ENCODE assay signal across 34 cellular contexts in genomic region chr9:97875111-97875510, GRCh38. TPM values are rescaled to one million over a fixed set of nuclear protein-coding genes. Genes with fewer than 3 reads are reported as not detected.
"Had no signal": no experiment of that assay in that cellular context is flagged by ENCODE, and none has a peak within 500 bp of the region (broad histone marks: within the 10 kb centered on the region; RNA-seq: fewer than 3 reads in every experiment).

No MANE protein-coding gene starts in this region.

- ATAC-seq: activated CD4-positive, alpha-beta T cell treated with anti-CD3 and anti-CD28 coated beads for 36 hours; activated CD4-positive, CD25-positive, alpha-beta regulatory T cell treated with anti-CD3 and anti-CD28 coated beads, Interleukin-2, amount 50 U/mL, for 24 hours; activated CD8-positive, alpha-beta memory T cell treated with anti-CD3 and anti-CD28 coated beads, Interleukin-2, amount 10 ng/mL, durations not matched to agents 7 days and 5 days; activated T-cell treated with anti-CD3 and anti-CD28 coated beads, Interleukin-2, amount 50 U/mL, for 72 hours; activated T-helper 17 cell treated with anti-CD3 and anti-CD28 coated beads, Interleukin-2, amount 50 U/mL, for 72 hours had no signal

- H3K4me3 ChIP-seq: cardiac muscle cell, MG63, Peyer's patch had no signal

- H3K36me3 Mint-ChIP-seq: activated CD8-positive, alpha-beta memory T cell treated with anti-CD3 and anti-CD28 coated beads, Interleukin-2, amount 10 ng/mL, durations not matched to agents 7 days and 5 days; activated naive CD8-positive, alpha-beta T cell treated with anti-CD3 and anti-CD28 coated beads for 36 hours had no signal

- H3K9me3 ChIP-seq: MG63, Peyer's patch had no signal

- H3K27ac ChIP-seq: brain microvascular endothelial cell, cardiac muscle cell, Peyer's patch had no signal

- H3K9me3 Mint-ChIP-seq: activated CD4-positive, alpha-beta memory T cell treated with anti-CD3 and anti-CD28 coated beads, Interleukin-2, amount 10 ng/mL, durations not matched to agents 7 days and 5 days; activated naive CD8-positive, alpha-beta T cell treated with anti-CD3 and anti-CD28 coated beads for 36 hours; activated T-helper 17 cell treated with anti-CD3 and anti-CD28 coated beads, Interleukin-2, amount 50 U/mL, for 72 hours; central memory CD8-positive, alpha-beta T cell had no signal

- H3K27me3 ChIP-seq: brain microvascular endothelial cell, MG63, Peyer's patch had no signal

- H3K36me3 ChIP-seq: brain microvascular endothelial cell, cardiac muscle cell, MG63, Peyer's patch had no signal

- DNase-seq: activated CD4-positive, alpha-beta memory T cell treated with anti-CD3 and anti-CD28 coated beads, Interleukin-2, amount 10 ng/mL, durations not matched to agents 7 days and 5 days; activated CD4-positive, alpha-beta T cell treated with anti-CD3 and anti-CD28 coated beads for 36 hours; activated CD8-positive, alpha-beta memory T cell treated with anti-CD3 and anti-CD28 coated beads for 24 hours; activated CD8-positive, alpha-beta memory T cell treated with anti-CD3 and anti-CD28 coated beads, Interleukin-2, amount 10 ng/mL, durations not matched to agents 7 days and 5 days; activated CD8-positive, alpha-beta memory T cell treated with anti-CD3 and anti-CD28 coated beads, Interleukin-2, amount 50 U/mL, for 48 hours; activated effector memory CD4-positive, alpha-beta T cell treated with anti-CD3 and anti-CD28 coated beads, Interleukin-2, amount 50 U/mL, for 16 hours; activated naive CD4-positive, alpha-beta T cell; activated naive CD4-positive, alpha-beta T cell treated with anti-CD3 and anti-CD28 coated beads, Interleukin-2, amount 50 U/mL, for 16 hours; activated naive CD8-positive, alpha-beta T cell treated with anti-CD3 and anti-CD28 coated beads for 36 hours; activated T-cell treated with anti-CD3 and anti-CD28 coated beads, Interleukin-2, amount 50 U/mL, for 72 hours; amniotic stem cell; aorta; brain microvascular endothelial cell; Karpas-422; KBM-7; MV-4-11; NCI-H1092; NCI-H1436 treated with DMSO at 0.1 percent for 48 hours; NCI-H1694 treated with DMSO at 0.1 percent for 48 hours; NCI-H2029; NCI-H345; NCI-H524 treated with DMSO at 0.1 percent for 48 hours; Peyer's patch; Right ventricle myocardium superior; RPMI8226; SW 1271; T-helper 1 cell; T1000 had no signal

- H3K4me1 ChIP-seq: Peyer's patch had no signal

- H3K27me3 Mint-ChIP-seq: activated T-helper 17 cell treated with anti-CD3 and anti-CD28 coated beads, Interleukin-2, amount 50 U/mL, for 72 hours had no signal

- H3K4me3 Mint-ChIP-seq: activated CD4-positive, alpha-beta memory T cell treated with anti-CD3 and anti-CD28 coated beads, Interleukin-2, amount 10 ng/mL, durations not matched to agents 7 days and 5 days; activated CD4-positive, alpha-beta T cell treated with anti-CD3 and anti-CD28 coated beads for 36 hours; activated CD8-positive, alpha-beta memory T cell treated with anti-CD3 and anti-CD28 coated beads, Interleukin-2, amount 10 ng/mL, durations not matched to agents 7 days and 5 days; activated naive CD8-positive, alpha-beta T cell treated with anti-CD3 and anti-CD28 coated beads for 36 hours; activated T-cell treated with anti-CD3 and anti-CD28 coated beads, Interleukin-2, amount 50 U/mL, for 72 hours; activated T-helper 17 cell treated with anti-CD3 and anti-CD28 coated beads, Interleukin-2, amount 50 U/mL, for 72 hours; central memory CD8-positive, alpha-beta T cell had no signal

- H3K27ac Mint-ChIP-seq: activated CD4-positive, alpha-beta memory T cell treated with anti-CD3 and anti-CD28 coated beads, Interleukin-2, amount 10 ng/mL, durations not matched to agents 7 days and 5 days; activated CD4-positive, alpha-beta T cell treated with anti-CD3 and anti-CD28 coated beads for 36 hours; activated CD8-positive, alpha-beta memory T cell treated with anti-CD3 and anti-CD28 coated beads, Interleukin-2, amount 10 ng/mL, durations not matched to agents 7 days and 5 days; activated naive CD8-positive, alpha-beta T cell treated with anti-CD3 and anti-CD28 coated beads for 36 hours; activated T-cell treated with anti-CD3 and anti-CD28 coated beads, Interleukin-2, amount 50 U/mL, for 72 hours; activated T-helper 17 cell treated with anti-CD3 and anti-CD28 coated beads, Interleukin-2, amount 50 U/mL, for 72 hours had no signal

- H3K4me1 Mint-ChIP-seq: activated CD4-positive, alpha-beta memory T cell treated with anti-CD3 and anti-CD28 coated beads, Interleukin-2, amount 10 ng/mL, durations not matched to agents 7 days and 5 days; activated CD4-positive, alpha-beta T cell treated with anti-CD3 and anti-CD28 coated beads for 36 hours; activated CD8-positive, alpha-beta memory T cell treated with anti-CD3 and anti-CD28 coated beads, Interleukin-2, amount 10 ng/mL, durations not matched to agents 7 days and 5 days; activated naive CD8-positive, alpha-beta T cell treated with anti-CD3 and anti-CD28 coated beads for 36 hours; activated T-helper 17 cell treated with anti-CD3 and anti-CD28 coated beads, Interleukin-2, amount 50 U/mL, for 72 hours; central memory CD8-positive, alpha-beta T cell had no signal

RNA-seq across cellular contexts. Expression of gene FOXE1, which starts 22.1 kb away (rescaled TPM):
- total RNA-seq: activated CD4-positive, alpha-beta memory T cell treated with anti-CD3 and anti-CD28 coated beads, Interleukin-2, amount 10 ng/mL, durations not matched to agents 7 days and 5 days; activated CD8-positive, alpha-beta memory T cell treated with anti-CD3 and anti-CD28 coated beads, Interleukin-2, amount 10 ng/mL, durations not matched to agents 7 days and 5 days; activated naive CD8-positive, alpha-beta T cell treated with anti-CD3 and anti-CD28 coated beads for 36 hours; activated T-helper 17 cell treated with anti-CD3 and anti-CD28 coated beads, Interleukin-2, amount 50 U/mL, for 72 hours; aorta; cardiac muscle cell; chondrocyte; Peyer's patch; Right ventricle myocardium superior had no signal
- polyA plus RNA-seq: aorta, cardiac muscle cell had no signal
